In genomic region chr4:9000505-9001001, GRCh38 we compare ENCODE assay signal across 8 cellular contexts.
A peak's percentile ranks its signal among the peaks of the same experiment; 100 is the strongest.
DNase-seq lines count a peak whose midpoint lies in the region; ATAC-seq, FAIRE-seq and TF ChIP-seq lines count a peak whose summit lies in the region.
"Not testable (repeated sequence)": the region's sequence is repeated elsewhere in the genome, so short reads cannot be mapped to it uniquely, and the experiment has no call there.

No MANE protein-coding gene starts in this region.

- not testable (repeated sequence) for H3K79me1 ChIP-seq in H1 (ENCODE audit: low read depth, low read length)

- not testable (repeated sequence) for H3K27ac ChIP-seq in Karpas-422 (ENCODE audit: low read length); H1 (ENCODE audit: low read depth, low read length); tibial artery

- CTCF ChIA-PET in H1 (lab: Charles Lee; ENCODE audit: partially characterized antibody): not testable (repeated sequence)

- not testable (repeated sequence) for H3K9ac ChIP-seq in Karpas-422 (ENCODE audit: low read length); H1 (replicated peaks in 1 of 4; ENCODE audit: extremely low read depth in 1 of 4, low read depth in 3 of 4, low read length in 3 of 4)

- H3K9me3 ChIP-seq in Karpas-422 (ENCODE audit: low read length); tibial artery: not testable (repeated sequence)
- peaks cover 7 to 56% of the 10 kb centered on the region in 2 experiments; a peak in 2 of 4 replicates for H3K9me3 ChIP-seq in H1 (ENCODE audit: insufficient read depth in 2 of 2, low read depth in 1 of 2, low read length in 1 of 2)

- POLR2A ChIA-PET in H1 (lab: Charles Lee; ENCODE audit: partially characterized antibody): not testable (repeated sequence)

- not testable (repeated sequence) for H3K23me2 ChIP-seq in H1 (ENCODE audit: low read depth, low read length)

- H3K4ac ChIP-seq in H1 (replicated peaks; ENCODE audit: insufficient read length, low read depth, low read length): not testable (repeated sequence)

- not testable (repeated sequence) for H3K4me2 ChIP-seq in Karpas-422 (ENCODE audit: low read depth, low read length, poor library complexity, severe bottlenecking); H1 (ENCODE audit: insufficient read depth in 1 of 2, low read depth in 2 of 2, low read length in 2 of 2)

- H2BK5ac ChIP-seq in H1 (ENCODE audit: low read depth, low read length): not testable (repeated sequence)

- not testable (repeated sequence) for H2BK12ac ChIP-seq in H1 (ENCODE audit: low read depth, low read length)

- intact Hi-C loops in sciatic nerve (cut with DNase I); tibial artery (cut with DNase I; ENCODE audit: low total_unique reads): not testable (repeated sequence)

- TF ChIP-seq CTCF in H1 (IDR thresholded peaks at IDR 0.05; ENCODE audit: control extremely low read depth in 1 of 3, insufficient read depth in 1 of 3, low read depth in 1 of 3, low read length in 3 of 3): peak; percentile 54 to 66 (median 63)
- peak; percentile 66 to 79 for TF ChIP-seq CTCF in tibial artery (IDR thresholded peaks at IDR 0.05)

- FAIRE-seq in H1 (lab: Jason Lieb, UNC): not testable (repeated sequence)

- TF ChIP-seq EP300 in H1 (IDR thresholded peaks at IDR 0.05; ENCODE audit: borderline replicate concordance in 1 of 2, low read depth in 2 of 2, low read length in 2 of 2): not testable (repeated sequence)

- not testable (repeated sequence) for H4K20me1 ChIP-seq in Karpas-422 (ENCODE audit: insufficient read depth, low read depth, low read length); H1 (replicated peaks in 1 of 2; ENCODE audit: control insufficient read depth in 1 of 2, insufficient read depth in 2 of 2, low read length in 2 of 2)

- not testable (repeated sequence) for H3K36me3 ChIP-seq in Karpas-422 (ENCODE audit: insufficient read depth, low read length); H1 (ENCODE audit: control insufficient read depth in 2 of 4, insufficient read depth in 4 of 4, low read length in 3 of 4); tibial artery

- H4K91ac ChIP-seq in H1 (replicated peaks; ENCODE audit: insufficient read length, low read length): not testable (repeated sequence)

- H3K79me2 ChIP-seq in Karpas-422 (ENCODE audit: low read length); H1 (ENCODE audit: control insufficient read depth in 1 of 2, insufficient read depth in 2 of 2, low read length in 2 of 2): not testable (repeated sequence)

- WGBS in H1 (ENCODE audit: extremely low coverage in 1 of 2, insufficient coverage in 1 of 2, insufficient read length in 1 of 2, insufficient replicate concordance in 2 of 2, low coverage in 1 of 2, low lambda C conversion rate in 2 of 2, missing lambda C conversion rate in 1 of 2), 2 experiments: 46% methylated on average over 22 of the region's 52 CpGs; no CpG with 5 or more reads in 1 of the 2 experiments

- H3K18ac ChIP-seq in H1 (ENCODE audit: extremely low read depth, low read length): not testable (repeated sequence)

- not testable (repeated sequence) for H3K56ac ChIP-seq in H1 (replicated peaks; ENCODE audit: insufficient read length, low read depth, low read length)

- peak; percentile 41 to 65; a peak in 3 of 4 replicates for TF ChIP-seq RAD21 in H1 (IDR thresholded peaks at IDR 0.05 in 1 of 2, conservative IDR thresholded peaks at IDR 0.05 in 1 of 2; ENCODE audit: low read depth in 2 of 2, low read length in 2 of 2)

- not testable (repeated sequence) for H2BK120ac ChIP-seq in H1 (replicated peaks; ENCODE audit: low read depth, low read length)

- not testable (repeated sequence) for H2BK15ac ChIP-seq in H1 (ENCODE audit: low read length)

- H2AFZ ChIP-seq in Karpas-422 (ENCODE audit: low read length); H1 (ENCODE audit: low read length): not testable (repeated sequence)

- H2AK5ac ChIP-seq in H1 (ENCODE audit: low read depth, low read length): not testable (repeated sequence)

- H3K4me1 ChIP-seq in Karpas-422 (ENCODE audit: low read length); H1 (replicated peaks in 1 of 4; ENCODE audit: control insufficient read depth in 3 of 4, insufficient read depth in 4 of 4, low read length in 3 of 4); tibial artery: not testable (repeated sequence)

- not testable (repeated sequence) for H4K5ac ChIP-seq in H1 (ENCODE audit: insufficient read length, low read depth, low read length)

- not testable (repeated sequence) for H3K27me3 ChIP-seq in Karpas-422 (ENCODE audit: low read length); H1 (replicated peaks in 1 of 4; ENCODE audit: control insufficient read depth in 3 of 4, extremely low read depth in 1 of 4, insufficient read depth in 3 of 4, low read length in 3 of 4)
- H3K27me3 ChIP-seq in tibial artery: peaks cover 0 to 22% of the 10 kb centered on the region in 2 donors

- TF ChIP-seq POLR2A in H1 (IDR thresholded peaks at IDR 0.05; ENCODE audit: control extremely low read depth in 1 of 2, low read depth in 2 of 2, low read length in 2 of 2): not testable (repeated sequence)

- not testable (repeated sequence) for H3K9me2 ChIP-seq in Karpas-422 (replicated peaks; ENCODE audit: insufficient read depth, low read length)

- H3K4me3 ChIP-seq in Karpas-422 (ENCODE audit: low read length); H1 (ENCODE audit: extremely low read depth in 1 of 4, insufficient read depth in 2 of 4, low read depth in 3 of 4, low read length in 4 of 4): not testable (repeated sequence)
- H3K4me3 ChIP-seq in tibial artery: peak overlapping the region in 1 of 2 donors; percentile 35

- not testable (repeated sequence) for H3K14ac ChIP-seq in H1 (ENCODE audit: insufficient read length)

- not testable (repeated sequence) for ATAC-seq in sciatic nerve

- not testable (repeated sequence) for H2BK20ac ChIP-seq in H1 (ENCODE audit: low read length)

- DNase-seq in Daoy (ENCODE audit: low read depth) (peak; percentile 70), Karpas-422 (peak; percentile 44), T-helper 1 cell (peak in 4 of 5 donors; percentile 9 to 42 (median 21)), H1 (ENCODE audit: low read depth in 1 of 2, low spot score in 2 of 2) (peak in 1 of 2 experiments; percentile 92), kidney tubule cell (ENCODE audit: low spot score) (peak; percentile 50), sciatic nerve (ENCODE audit: low spot score) (peak; percentile 70)
- peak; percentile 83 for DNase-seq in activated effector memory CD4-positive, alpha-beta T cell treated with anti-CD3 and anti-CD28 coated beads, Interleukin-2, amount 50 U/mL, for 16 hours
- DNase-seq in tibial artery: not testable (repeated sequence)

- not testable (repeated sequence) for H3K23ac ChIP-seq in H1 (ENCODE audit: insufficient read length)

- H4K8ac ChIP-seq in H1 (ENCODE audit: extremely low read depth, insufficient read depth, low read length): peak overlapping the region; percentile 84; the same call in 1 of the 2 replicates
